In genomic region chr20:33675127-33675954, GRCh38 we compare ENCODE assay signal across 9 cellular contexts.
DNase-seq lines count a peak whose midpoint lies in the region; ATAC-seq lines count a peak whose summit lies in the region.
"Had no signal": no experiment of that assay in that cellular context is flagged by ENCODE, and none has a peak within 500 bp of the region (broad histone marks: within the 10 kb centered on the region; RNA-seq: fewer than 3 reads in every experiment).

No MANE protein-coding gene starts in this region.

- H3K4me3 ChIP-seq in HUES6 (ENCODE audit: low read depth, low read length) (peak overlapping the region; percentile 78), muscle layer of colon (ENCODE audit: low read depth in 1 of 2, low read length in 2 of 2) (peak overlapping the region; percentile 33 to 60)

- ATAC-seq in GM21423 (IDR thresholded peaks at IDR 0.05; ENCODE audit: unreplicated experiment): no peak

- no peaks in the 10 kb centered on the region for H3K9me3 ChIP-seq in HUES6 (ENCODE audit: control insufficient read depth, insufficient read depth, low read depth, low read length)
- no peaks in the 10 kb centered on the region for H3K9me3 ChIP-seq in muscle layer of colon (ENCODE audit: low read length)

- H3K27ac ChIP-seq in HUES6 (ENCODE audit: low read depth, low read length) (no peak overlapping the region), caudate nucleus (ENCODE audit: low read depth, low read length) (peak overlapping the region; percentile 78), muscle layer of colon (ENCODE audit: low read depth, low read length) (peak overlapping the region; percentile 98)

- H3K9ac ChIP-seq in HUES6 (ENCODE audit: low read length): peak overlapping the region; percentile 57
- peak overlapping the region; percentile 73 for H3K9ac ChIP-seq in muscle layer of colon (ENCODE audit: low read length)

- H3K27me3 ChIP-seq in HUES6 (ENCODE audit: control insufficient read depth, insufficient read depth, low read length) (no peaks in the 10 kb centered on the region), muscle layer of colon (ENCODE audit: control insufficient read depth in 1 of 2, insufficient read depth in 2 of 2, low read length in 2 of 2) (no peaks in the 10 kb centered on the region)

- peak; percentile 24 for DNase-seq in 8988T
- no peak for DNase-seq in caudate nucleus (lab: John Stamatoyannopoulos, UW)
- no peak for DNase-seq in NCI-H1694 treated with DMSO at 0.1 percent for 48 hours (lab: John Stamatoyannopoulos, UW)
- no peak for DNase-seq in hepatic stellate cell (ENCODE audit: low spot score)
- no peak for DNase-seq in islet precursor cell
- DNase-seq: stimulated activated CD4-positive, alpha-beta T cell treated with anti-CD3 and anti-CD28 coated beads, Interleukin-12 subunit alpha, Interleukin-12 subunit beta, amount 100 ng/mL, for 4 hours had no signal

- peaks cover 28% of the 10 kb centered on the region for H3K4me1 ChIP-seq in HUES6 (ENCODE audit: control insufficient read depth, insufficient read depth, low read length)
- peaks cover 30% of the 10 kb centered on the region for H3K4me1 ChIP-seq in muscle layer of colon (ENCODE audit: insufficient read depth, low read length)

- H3K36me3 ChIP-seq in HUES6 (ENCODE audit: control insufficient read depth, insufficient read depth, low read length) (peaks cover 62% of the 10 kb centered on the region), muscle layer of colon (ENCODE audit: insufficient read depth, low read length) (peaks cover 10% of the 10 kb centered on the region)
